18 cellular contexts compared by ENCODE assay signal in the genomic region with DNA sequence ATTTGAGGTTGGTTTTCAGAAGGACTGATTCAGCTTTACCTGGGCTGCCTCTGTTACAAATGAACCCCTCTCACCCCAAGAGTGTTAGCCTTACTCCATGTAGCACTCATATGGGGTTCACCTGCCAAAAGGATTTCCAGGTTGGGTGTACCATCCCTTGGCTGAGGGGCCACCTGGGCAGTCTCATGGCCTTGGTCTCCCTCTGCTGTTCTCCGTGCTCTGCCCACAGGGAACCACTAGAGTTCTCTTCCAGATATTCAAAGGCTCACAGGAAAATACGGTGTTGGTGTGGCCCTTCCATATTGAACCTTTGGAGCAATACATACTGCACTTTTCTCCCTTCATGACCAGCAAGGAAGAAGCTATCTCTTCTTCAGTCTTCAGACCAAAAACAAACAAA.
"Had no signal": no experiment of that assay in that cellular context is flagged by ENCODE, and none has a peak within 500 bp of the region (broad histone marks: within the 10 kb centered on the region; RNA-seq: fewer than 3 reads in every experiment).

No MANE protein-coding gene starts in this region.

- H3K27me3 ChIP-seq: heart right ventricle, left lung, pancreas had no signal

- H3K9me3 Mint-ChIP-seq: effector memory CD8-positive, alpha-beta T cell had no signal

- ATAC-seq: effector memory CD8-positive, alpha-beta T cell; left lung; natural killer cell treated with Interleukin-12 subunit alpha and Interleukin-12 subunit beta and Interleukin-15 and Interleukin-18, amount 100 ng/mL, for 72 hours; pancreas had no signal

- H3K4me3 Mint-ChIP-seq: dendritic cell treated with granulocyte-macrophage colony-stimulating factor and Interleukin-4, amounts not matched to agents 40 ng/mL and 50 ng/mL, for 4 days; effector memory CD8-positive, alpha-beta T cell; natural killer cell treated with Interleukin-12 subunit alpha and Interleukin-12 subunit beta and Interleukin-15 and Interleukin-18, amount 100 ng/mL, for 72 hours had no signal

- H3K27ac ChIP-seq: heart right ventricle, left lung, pancreas had no signal

- H3K27ac Mint-ChIP-seq: dendritic cell treated with granulocyte-macrophage colony-stimulating factor and Interleukin-4, amounts not matched to agents 40 ng/mL and 50 ng/mL, for 4 days; effector memory CD8-positive, alpha-beta T cell; natural killer cell treated with Interleukin-12 subunit alpha and Interleukin-12 subunit beta and Interleukin-15 and Interleukin-18, amount 100 ng/mL, for 72 hours; progenitor cell of endocrine pancreas had no signal

- H3K9me3 ChIP-seq: heart right ventricle, left lung, pancreas had no signal

- H3K4me3 ChIP-seq: heart right ventricle, left lung, lung, pancreas had no signal

- H3K36me3 Mint-ChIP-seq: natural killer cell treated with Interleukin-12 subunit alpha and Interleukin-12 subunit beta and Interleukin-15 and Interleukin-18, amount 100 ng/mL, for 72 hours had no signal

- H3K4me1 ChIP-seq: heart right ventricle, left lung, pancreas had no signal

- H3K36me3 ChIP-seq: heart right ventricle, left lung, pancreas had no signal

- H3K27me3 Mint-ChIP-seq: progenitor cell of endocrine pancreas had no signal

- DNase-seq: effector memory CD8-positive, alpha-beta T cell; heart right ventricle; hypothalamus; islet precursor cell; left lung; mesenchymal stem cell; midbrain; occipital lobe; pancreas; right cardiac atrium; small intestine; stimulated activated CD4-positive, alpha-beta T cell treated with anti-CD3 and anti-CD28 coated beads, Interleukin-12 subunit alpha, Interleukin-12 subunit beta, amount 100 ng/mL, for 4 hours; stimulated activated naive CD4-positive, alpha-beta T cell treated with Interleukin-2 at 50 U/mL for 16 hours; trophoblast cell had no signal
